Comparison of ENCODE assay signal across 1 cellular context in the genomic region with DNA sequence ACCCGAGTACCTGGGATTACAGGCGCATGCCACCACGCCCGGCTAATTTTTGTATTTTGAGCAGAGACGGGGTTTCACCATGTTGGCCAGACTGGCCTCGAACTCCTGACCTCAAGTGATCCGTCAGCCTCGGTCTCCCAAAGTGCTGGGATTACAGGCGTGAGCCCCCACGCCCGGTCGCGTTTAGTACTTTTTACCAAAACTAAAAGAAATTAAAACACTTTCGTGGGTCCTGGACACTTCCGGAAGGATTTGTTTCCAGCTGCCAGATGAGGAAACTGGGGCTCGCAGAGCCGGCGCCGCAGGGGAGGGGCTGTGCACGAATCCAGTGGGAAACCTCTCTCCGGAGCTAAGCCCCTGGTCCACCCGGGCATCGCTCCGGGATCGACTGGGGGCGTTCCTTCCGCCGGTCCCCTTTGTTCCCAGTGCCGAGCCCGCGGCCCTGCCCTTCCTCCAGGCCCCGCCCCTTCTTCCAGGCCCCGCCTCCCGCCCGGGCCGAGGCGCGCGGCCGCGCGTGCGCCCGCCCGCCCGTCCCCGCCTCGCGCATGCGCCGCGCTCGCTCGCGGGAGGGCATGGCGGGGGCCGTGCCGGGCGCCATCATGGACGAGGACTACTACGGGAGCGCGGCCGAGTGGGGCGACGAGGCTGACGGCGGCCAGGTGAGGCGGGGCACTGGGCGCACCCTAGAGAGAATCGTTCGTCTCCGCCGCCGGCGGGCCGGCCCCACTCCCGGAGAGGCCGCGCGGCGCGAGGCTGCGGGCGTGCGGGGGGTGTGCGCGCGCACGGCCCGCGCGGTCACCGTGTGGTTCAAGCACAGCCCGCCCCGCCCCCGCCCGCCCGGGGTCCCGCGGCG.
TF ChIP-seq lines count a peak whose summit lies in the region.

Gene NELFCD, plus strand, starts transcription at position 546 of the 853 bp plus-strand sequence. Its CDS starts 54 bp downstream, at position 600.

TF ChIP-seq in K562, 482 proteins besides CTCF, POLR2A, EP300 and RAD21 (continued from another document and continues in another):
- TF ChIP-seq, protein P1, sequence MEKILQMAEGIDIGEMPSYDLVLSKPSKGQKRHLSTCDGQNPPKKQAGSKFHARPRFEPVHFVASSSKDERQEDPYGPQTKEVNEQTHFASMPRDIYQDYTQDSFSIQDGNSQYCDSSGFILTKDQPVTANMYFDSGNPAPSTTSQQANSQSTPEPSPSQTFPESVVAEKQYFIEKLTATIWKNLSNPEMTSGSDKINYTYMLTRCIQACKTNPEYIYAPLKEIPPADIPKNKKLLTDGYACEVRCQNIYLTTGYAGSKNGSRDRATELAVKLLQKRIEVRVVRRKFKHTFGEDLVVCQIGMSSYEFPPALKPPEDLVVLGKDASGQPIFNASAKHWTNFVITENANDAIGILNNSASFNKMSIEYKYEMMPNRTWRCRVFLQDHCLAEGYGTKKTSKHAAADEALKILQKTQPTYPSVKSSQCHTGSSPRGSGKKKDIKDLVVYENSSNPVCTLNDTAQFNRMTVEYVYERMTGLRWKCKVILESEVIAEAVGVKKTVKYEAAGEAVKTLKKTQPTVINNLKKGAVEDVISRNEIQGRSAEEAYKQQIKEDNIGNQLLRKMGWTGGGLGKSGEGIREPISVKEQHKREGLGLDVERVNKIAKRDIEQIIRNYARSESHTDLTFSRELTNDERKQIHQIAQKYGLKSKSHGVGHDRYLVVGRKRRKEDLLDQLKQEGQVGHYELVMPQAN (IDR thresholded peaks at IDR 0.05; ENCODE audit: borderline replicate concordance) = 0 out of 2 replicates have a peak, but pooled peaks have one; percentile 21
- TF ChIP-seq ARID1B (IDR thresholded peaks at IDR 0.05) (peak; percentile 26), NR2C2 (CRISPR knock-in tag; IDR thresholded peaks at IDR 0.05) (no peak), NR2C2 (tag; IDR thresholded peaks at IDR 0.05) (peak; percentile 75), CBFA2T3 (IDR thresholded peaks at IDR 0.05) (no peak), ZFP30 (CRISPR knock-in tag; IDR thresholded peaks at IDR 0.05; ENCODE audit: borderline replicate concordance) (no peak), EWSR1 (IDR thresholded peaks at IDR 0.05; ENCODE audit: borderline replicate concordance, low read depth, partially characterized antibody) (no peak), KHSRP (IDR thresholded peaks at IDR 0.05) (no peak), TCF7L2 (IDR thresholded peaks at IDR 0.05; ENCODE audit: low read depth, low read length) (peak; percentile 67), MAX (CRISPR knock-in tag; IDR thresholded peaks at IDR 0.05) (no peak), KLF13 (tag; IDR thresholded peaks at IDR 0.05; ENCODE audit: borderline replicate concordance, low read depth) (peak; percentile 54; the same call in 1 of the 2 replicates), SIN3A (IDR thresholded peaks at IDR 0.05; ENCODE audit: borderline replicate concordance in 2 of 2, control insufficient read depth in 1 of 2, low read depth in 2 of 2, low read length in 2 of 2) (peak in 1 of 2 experiments; percentile 65; a peak in 1 of 4 replicates), SMC3 (conservative IDR thresholded peaks at IDR 0.05; ENCODE audit: insufficient read depth, low read depth, low read length) (0 out of 2 replicates have a peak, but pooled peaks have one; percentile 3), ETV1 (tag; conservative IDR thresholded peaks at IDR 0.05; ENCODE audit: low read depth) (peak; percentile 74), GABPA (tag; conservative IDR thresholded peaks at IDR 0.05; ENCODE audit: low read depth) (peak; percentile 71), HMGN3 (IDR thresholded peaks at IDR 0.05; ENCODE audit: borderline replicate concordance, extremely low read depth, insufficient read length, low read depth, low read length) (peak; percentile 88), BRCA1 (IDR thresholded peaks at IDR 0.05) (no peak), BRCA1 (CRISPR knock-in tag; IDR thresholded peaks at IDR 0.05) (no peak), FOXP1 (CRISPR knock-in tag; IDR thresholded peaks at IDR 0.05) (peak; percentile 43; the same call in 1 of the 2 replicates), ZNF431 (CRISPR knock-in tag; IDR thresholded peaks at IDR 0.05) (no peak), ZBTB11 (CRISPR knock-in tag; IDR thresholded peaks at IDR 0.05) (peak in 2 of 3 experiments; percentile 8 to 77; a peak in 3 of 6 replicates), DNMT1 (IDR thresholded peaks at IDR 0.05) (no peak), TAF1 (IDR thresholded peaks at IDR 0.05; ENCODE audit: control insufficient read depth, extremely low read depth, insufficient read depth, low read length, severe bottlenecking) (peak; percentile 69), SIX5 (IDR thresholded peaks at IDR 0.05; ENCODE audit: borderline replicate concordance in 1 of 2, insufficient read depth in 1 of 2, low read depth in 1 of 2, low read length in 2 of 2) (no peak), ZNF436 (CRISPR knock-in tag; IDR thresholded peaks at IDR 0.05) (no peak), MNT (conservative IDR thresholded peaks at IDR 0.05) (0 out of 4 replicates have a peak, but pooled peaks have one; percentile 26), MBD2 (IDR thresholded peaks at IDR 0.05; ENCODE audit: borderline replicate concordance, low read depth) (0 out of 2 replicates have a peak, but pooled peaks have one; percentile 28), SMARCE1 (IDR thresholded peaks at IDR 0.05) (0 out of 2 replicates have a peak, but pooled peaks have one; percentile 18), NFIC (IDR thresholded peaks at IDR 0.05) (no peak), PHB2 (IDR thresholded peaks at IDR 0.05; ENCODE audit: low read depth) (no peak), EP400 (IDR thresholded peaks at IDR 0.05) (peak; percentile 34; the same call in 1 of the 2 replicates), POLR2G (IDR thresholded peaks at IDR 0.05; ENCODE audit: low read depth, low read length) (peak; percentile 92), ZNF76 (CRISPR knock-in tag; IDR thresholded peaks at IDR 0.05; ENCODE audit: borderline replicate concordance) (no peak), NFE2 (IDR thresholded peaks at IDR 0.05; ENCODE audit: low read depth) (no peak)
- TF ChIP-seq, protein P2, sequence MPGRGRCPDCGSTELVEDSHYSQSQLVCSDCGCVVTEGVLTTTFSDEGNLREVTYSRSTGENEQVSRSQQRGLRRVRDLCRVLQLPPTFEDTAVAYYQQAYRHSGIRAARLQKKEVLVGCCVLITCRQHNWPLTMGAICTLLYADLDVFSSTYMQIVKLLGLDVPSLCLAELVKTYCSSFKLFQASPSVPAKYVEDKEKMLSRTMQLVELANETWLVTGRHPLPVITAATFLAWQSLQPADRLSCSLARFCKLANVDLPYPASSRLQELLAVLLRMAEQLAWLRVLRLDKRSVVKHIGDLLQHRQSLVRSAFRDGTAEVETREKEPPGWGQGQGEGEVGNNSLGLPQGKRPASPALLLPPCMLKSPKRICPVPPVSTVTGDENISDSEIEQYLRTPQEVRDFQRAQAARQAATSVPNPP (IDR thresholded peaks at IDR 0.05; ENCODE audit: borderline replicate concordance, insufficient read depth, insufficient read length) = no peak
- TF ChIP-seq, protein P3, sequence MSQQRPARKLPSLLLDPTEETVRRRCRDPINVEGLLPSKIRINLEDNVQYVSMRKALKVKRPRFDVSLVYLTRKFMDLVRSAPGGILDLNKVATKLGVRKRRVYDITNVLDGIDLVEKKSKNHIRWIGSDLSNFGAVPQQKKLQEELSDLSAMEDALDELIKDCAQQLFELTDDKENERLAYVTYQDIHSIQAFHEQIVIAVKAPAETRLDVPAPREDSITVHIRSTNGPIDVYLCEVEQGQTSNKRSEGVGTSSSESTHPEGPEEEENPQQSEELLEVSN (IDR thresholded peaks at IDR 0.05; ENCODE audit: borderline replicate concordance in 1 of 2, extremely low read depth in 1 of 2, insufficient read depth in 1 of 2, insufficient read length in 1 of 2, low read depth in 1 of 2, low read length in 1 of 2, poor library complexity in 1 of 2, severe bottlenecking in 1 of 2) = peak; percentile 44 to 79
- TF ChIP-seq, protein P4, sequence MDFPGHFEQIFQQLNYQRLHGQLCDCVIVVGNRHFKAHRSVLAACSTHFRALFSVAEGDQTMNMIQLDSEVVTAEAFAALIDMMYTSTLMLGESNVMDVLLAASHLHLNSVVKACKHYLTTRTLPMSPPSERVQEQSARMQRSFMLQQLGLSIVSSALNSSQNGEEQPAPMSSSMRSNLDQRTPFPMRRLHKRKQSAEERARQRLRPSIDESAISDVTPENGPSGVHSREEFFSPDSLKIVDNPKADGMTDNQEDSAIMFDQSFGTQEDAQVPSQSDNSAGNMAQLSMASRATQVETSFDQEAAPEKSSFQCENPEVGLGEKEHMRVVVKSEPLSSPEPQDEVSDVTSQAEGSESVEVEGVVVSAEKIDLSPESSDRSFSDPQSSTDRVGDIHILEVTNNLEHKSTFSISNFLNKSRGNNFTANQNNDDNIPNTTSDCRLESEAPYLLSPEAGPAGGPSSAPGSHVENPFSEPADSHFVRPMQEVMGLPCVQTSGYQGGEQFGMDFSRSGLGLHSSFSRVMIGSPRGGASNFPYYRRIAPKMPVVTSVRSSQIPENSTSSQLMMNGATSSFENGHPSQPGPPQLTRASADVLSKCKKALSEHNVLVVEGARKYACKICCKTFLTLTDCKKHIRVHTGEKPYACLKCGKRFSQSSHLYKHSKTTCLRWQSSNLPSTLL (IDR thresholded peaks at IDR 0.05) = no peak
- TF ChIP-seq, protein P5, sequence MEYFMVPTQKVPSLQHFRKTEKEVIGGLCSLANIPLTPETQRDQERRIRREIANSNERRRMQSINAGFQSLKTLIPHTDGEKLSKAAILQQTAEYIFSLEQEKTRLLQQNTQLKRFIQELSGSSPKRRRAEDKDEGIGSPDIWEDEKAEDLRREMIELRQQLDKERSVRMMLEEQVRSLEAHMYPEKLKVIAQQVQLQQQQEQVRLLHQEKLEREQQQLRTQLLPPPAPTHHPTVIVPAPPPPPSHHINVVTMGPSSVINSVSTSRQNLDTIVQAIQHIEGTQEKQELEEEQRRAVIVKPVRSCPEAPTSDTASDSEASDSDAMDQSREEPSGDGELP (CRISPR knock-in tag; IDR thresholded peaks at IDR 0.05; ENCODE audit: borderline replicate concordance) = peak; percentile 43; the same call in 1 of the 2 replicates
- TF ChIP-seq, protein P6, sequence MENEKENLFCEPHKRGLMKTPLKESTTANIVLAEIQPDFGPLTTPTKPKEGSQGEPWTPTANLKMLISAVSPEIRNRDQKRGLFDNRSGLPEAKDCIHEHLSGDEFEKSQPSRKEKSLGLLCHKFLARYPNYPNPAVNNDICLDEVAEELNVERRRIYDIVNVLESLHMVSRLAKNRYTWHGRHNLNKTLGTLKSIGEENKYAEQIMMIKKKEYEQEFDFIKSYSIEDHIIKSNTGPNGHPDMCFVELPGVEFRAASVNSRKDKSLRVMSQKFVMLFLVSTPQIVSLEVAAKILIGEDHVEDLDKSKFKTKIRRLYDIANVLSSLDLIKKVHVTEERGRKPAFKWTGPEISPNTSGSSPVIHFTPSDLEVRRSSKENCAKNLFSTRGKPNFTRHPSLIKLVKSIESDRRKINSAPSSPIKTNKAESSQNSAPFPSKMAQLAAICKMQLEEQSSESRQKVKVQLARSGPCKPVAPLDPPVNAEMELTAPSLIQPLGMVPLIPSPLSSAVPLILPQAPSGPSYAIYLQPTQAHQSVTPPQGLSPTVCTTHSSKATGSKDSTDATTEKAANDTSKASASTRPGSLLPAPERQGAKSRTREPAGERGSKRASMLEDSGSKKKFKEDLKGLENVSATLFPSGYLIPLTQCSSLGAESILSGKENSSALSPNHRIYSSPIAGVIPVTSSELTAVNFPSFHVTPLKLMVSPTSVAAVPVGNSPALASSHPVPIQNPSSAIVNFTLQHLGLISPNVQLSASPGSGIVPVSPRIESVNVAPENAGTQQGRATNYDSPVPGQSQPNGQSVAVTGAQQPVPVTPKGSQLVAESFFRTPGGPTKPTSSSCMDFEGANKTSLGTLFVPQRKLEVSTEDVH (IDR thresholded peaks at IDR 0.05; ENCODE audit: low read depth, partially characterized antibody) = no peak
- TF ChIP-seq, protein P7, sequence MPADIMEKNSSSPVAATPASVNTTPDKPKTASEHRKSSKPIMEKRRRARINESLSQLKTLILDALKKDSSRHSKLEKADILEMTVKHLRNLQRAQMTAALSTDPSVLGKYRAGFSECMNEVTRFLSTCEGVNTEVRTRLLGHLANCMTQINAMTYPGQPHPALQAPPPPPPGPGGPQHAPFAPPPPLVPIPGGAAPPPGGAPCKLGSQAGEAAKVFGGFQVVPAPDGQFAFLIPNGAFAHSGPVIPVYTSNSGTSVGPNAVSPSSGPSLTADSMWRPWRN (IDR thresholded peaks at IDR 0.05; ENCODE audit: low read depth) = no peak
